ENCODE assay signal across 8 cellular contexts in the genomic region with DNA sequence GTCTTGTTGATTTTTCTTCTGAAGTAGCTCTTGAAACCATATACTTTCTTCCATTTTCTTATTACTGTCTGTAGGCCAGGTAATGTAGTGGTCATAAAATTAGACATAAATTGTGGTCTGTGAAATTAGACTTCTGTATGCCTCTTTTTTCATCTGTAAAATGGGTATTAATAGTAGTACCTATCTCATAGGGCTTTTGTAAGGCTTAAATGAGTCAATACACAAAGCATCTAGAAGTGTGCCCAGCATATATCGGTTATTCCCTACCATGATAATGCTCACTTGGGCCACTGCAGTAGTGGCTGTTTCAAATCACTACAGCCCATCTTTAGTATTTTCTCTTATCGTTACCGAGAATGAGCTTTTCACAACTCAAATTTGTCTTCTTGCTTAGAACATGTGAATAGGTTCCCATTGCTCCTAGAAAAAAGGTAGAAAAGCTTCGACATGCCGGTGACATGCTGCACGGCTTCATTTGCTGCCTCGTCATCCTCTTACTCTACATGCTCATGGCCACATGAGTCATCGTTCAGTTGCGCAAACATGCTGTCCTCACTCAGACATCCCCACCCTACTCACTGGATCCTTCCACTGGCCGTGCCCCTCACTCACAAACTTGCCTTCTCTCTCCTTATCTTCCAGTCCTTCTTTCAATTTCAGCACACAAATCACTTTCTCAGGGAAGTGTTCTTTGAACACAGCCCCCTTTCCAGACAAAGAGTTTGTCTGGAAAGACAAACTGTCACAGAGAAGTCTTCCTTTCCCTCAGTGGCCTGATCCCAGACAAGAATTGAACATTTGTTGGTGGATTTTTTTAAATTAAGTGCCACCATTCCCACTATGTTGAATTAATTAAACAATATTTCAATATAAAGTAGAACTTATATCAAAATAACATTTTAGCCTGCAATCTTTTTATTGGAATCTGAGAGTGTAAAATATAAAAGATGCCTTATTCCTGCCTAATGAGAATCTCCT. TPM values are rescaled to one million over a fixed set of nuclear protein-coding genes. Genes with fewer than 3 reads are reported as not detected.
A peak's percentile ranks its signal among the peaks of the same experiment; 100 is the strongest.
DNase-seq lines count a peak whose midpoint lies in the region; ATAC-seq and TF ChIP-seq lines count a peak whose summit lies in the region.

No MANE protein-coding gene starts in this region.

- CTCF ChIA-PET in PC-9 (lab: Charles Lee), result interaction anchor here (0.6 to 2.0 kb wide), 6 partner anchors 63 to 353 kb away, joined by 3 to 15 read pairs (median 3); no protein-coding TSS in a partner anchor

- no peaks in the 10 kb centered on the region for H3K36me3 ChIP-seq in PC-9 (ENCODE audit: low read depth)
- no peaks in the 10 kb centered on the region for H3K36me3 ChIP-seq in fibroblast of lung (ENCODE audit: control insufficient read depth, insufficient read depth, low read length)

- intact Hi-C loops in PC-9 (cut with micrococcal nuclease; ENCODE audit: unreplicated experiment), result loop anchor here (1.0 to 5.0 kb wide), 9 partner anchors 49 to 432 kb away; a partner anchor contains a TSS

- no peaks in the 10 kb centered on the region for H3K36me3 Mint-ChIP-seq in activated T-cell treated with anti-CD3 and anti-CD28 coated beads, Interleukin-2, amount 50 U/mL, for 24 hours (ENCODE audit: low read depth)

- no peaks in the 10 kb centered on the region for H3K9me3 Mint-ChIP-seq in activated T-cell treated with anti-CD3 and anti-CD28 coated beads, Interleukin-2, amount 50 U/mL, for 24 hours

- no TSS peak for BruUV-seq in PC-9 (replicated peaks; lab: Mats Ljungman, UMichigan)

- no peak overlapping the region for H3K4me2 ChIP-seq in PC-9
- H3K4me2 ChIP-seq in fibroblast of lung (ENCODE audit: extremely low read depth, insufficient read depth, low read length), result no peak overlapping the region

- DNase-seq in ELF-1 (ENCODE audit: low read depth, low spot score) (peak; percentile 56), PC-9 (peak; percentile 46 to 73), fibroblast of lung (ENCODE audit: low read depth in 2 of 2) (peak; percentile 90 to 95), retinal pigment epithelial cell (ENCODE audit: low read depth) (peak; percentile 56), GM19238 (ENCODE audit: insufficient read length, low spot score) (no peak)
- DNase-seq in activated T-cell treated with anti-CD3 and anti-CD28 coated beads, Interleukin-2, amount 50 U/mL, for 24 hours, result no peak

- H3K4me3 ChIP-seq in PC-9, result no peak overlapping the region
- no peak overlapping the region for H3K4me3 ChIP-seq in fibroblast of lung (replicated peaks in 1 of 4; ENCODE audit: control extremely low read depth in 1 of 4, insufficient read depth in 1 of 4, low read depth in 3 of 4, low read length in 4 of 4)
- H3K4me3 ChIP-seq in retinal pigment epithelial cell (ENCODE audit: low read length), result no peak overlapping the region

- H3K27me3 Mint-ChIP-seq in activated T-cell treated with anti-CD3 and anti-CD28 coated beads, Interleukin-2, amount 50 U/mL, for 24 hours, result no peaks in the 10 kb centered on the region

- TF ChIP-seq CTCF in PC-9 (conservative IDR thresholded peaks at IDR 0.05), result no peak
- no peak for TF ChIP-seq CTCF in fibroblast of lung (conservative IDR thresholded peaks at IDR 0.05 in 1 of 2, IDR thresholded peaks at IDR 0.05 in 1 of 2; ENCODE audit: low read depth in 1 of 2, low read length in 2 of 2)
- no peak for TF ChIP-seq CTCF in retinal pigment epithelial cell (conservative IDR thresholded peaks at IDR 0.05; ENCODE audit: low read depth, low read length)

- ATAC-seq in GM19351 (IDR thresholded peaks at IDR 0.05; ENCODE audit: unreplicated experiment), result no peak
- no peak for ATAC-seq in GM18858 (IDR thresholded peaks at IDR 0.05; ENCODE audit: unreplicated experiment)

- no peak overlapping the region for H3K27ac Mint-ChIP-seq in activated T-cell treated with anti-CD3 and anti-CD28 coated beads, Interleukin-2, amount 50 U/mL, for 24 hours

- H3K79me2 ChIP-seq in PC-9 (ENCODE audit: low read depth) (no peaks in the 10 kb centered on the region), fibroblast of lung (ENCODE audit: control insufficient read depth, insufficient read depth, low read length) (no peaks in the 10 kb centered on the region)

- POLR2A ChIA-PET in PC-9 (lab: Charles Lee; ENCODE audit: unreplicated experiment), result interaction anchor here (0.6 kb wide), 1 partner anchor 90 kb away, joined by 4 read pairs; no protein-coding TSS in a partner anchor

- no peaks in the 10 kb centered on the region for H3F3A ChIP-seq in PC-9 (ENCODE audit: insufficient read depth, low read depth)

- no peaks in the 10 kb centered on the region for H3K9me2 ChIP-seq in PC-9 (ENCODE audit: insufficient read depth)

- H2AFZ ChIP-seq in PC-9 (no peak overlapping the region), fibroblast of lung (ENCODE audit: low read length) (no peak overlapping the region)

- H3K4me1 ChIP-seq in PC-9 (replicated peaks; ENCODE audit: insufficient read depth) (0 out of 2 replicates have a peak, but pooled peaks cover 4% of the 10 kb centered on the region), fibroblast of lung (ENCODE audit: control insufficient read depth, extremely low read depth, insufficient read depth, low read length) (peaks cover 3% of the 10 kb centered on the region)

- no peak overlapping the region for H3K9ac ChIP-seq in fibroblast of lung (ENCODE audit: insufficient read depth, low read length)

- no peaks in the 10 kb centered on the region for H3K9me3 ChIP-seq in PC-9 (ENCODE audit: insufficient read depth, low read depth)
- no peaks in the 10 kb centered on the region for H3K9me3 ChIP-seq in fibroblast of lung (ENCODE audit: control insufficient read depth, insufficient read depth, low read depth, low read length)

- no peak overlapping the region for H3K4me3 Mint-ChIP-seq in activated T-cell treated with anti-CD3 and anti-CD28 coated beads, Interleukin-2, amount 50 U/mL, for 24 hours

- peaks cover 24% of the 10 kb centered on the region for H3K4me1 Mint-ChIP-seq in activated T-cell treated with anti-CD3 and anti-CD28 coated beads, Interleukin-2, amount 50 U/mL, for 24 hours (ENCODE audit: low read depth)

- H3K27ac ChIP-seq in PC-9 (no peak overlapping the region), fibroblast of lung (ENCODE audit: insufficient read depth, low read length) (no peak overlapping the region)

- H3K27me3 ChIP-seq in PC-9 (ENCODE audit: insufficient read depth, low read depth) (no peaks in the 10 kb centered on the region), fibroblast of lung (ENCODE audit: control insufficient read depth, insufficient read depth, low read length) (no peaks in the 10 kb centered on the region)

- no peaks in the 10 kb centered on the region for H4K20me1 ChIP-seq in PC-9 (ENCODE audit: insufficient read depth)
- H4K20me1 ChIP-seq in fibroblast of lung (ENCODE audit: control insufficient read depth, extremely low read depth, insufficient read depth, low read length), result no peaks in the 10 kb centered on the region

RNA-seq across cellular contexts. Expression of a gene that starts 32.2 kb away (rescaled TPM):
- total RNA-seq in PC-9 (2021), result not detected in 2 replicates
- not detected in 2 replicates for total RNA-seq in fibroblast of lung
- polyA plus RNA-seq in fibroblast of lung, result not detected in 2 replicates
- polyA plus RNA-seq in fibroblast of lung (2012), result not detected in 2 replicates
- not detected in 2 replicates for polyA minus RNA-seq in fibroblast of lung (ENCODE audit: low replicate concordance)

RNA-seq across cellular contexts. Expression of a gene that starts 50.0 kb away (rescaled TPM):
- total RNA-seq in PC-9 (2021) (16.7 and 22.2 TPM in 2 replicates), fibroblast of lung (6.7 and 7.4 TPM in 2 replicates)
- 4.6 and 6.9 TPM in 2 replicates for polyA plus RNA-seq in fibroblast of lung
- polyA plus RNA-seq in fibroblast of lung (2012), result 6.8 and 8.7 TPM in 2 replicates
- 0.26 TPM in 1 of 2 replicates, not detected in the other for polyA minus RNA-seq in fibroblast of lung (ENCODE audit: low replicate concordance)

Comparison
In these comparisons a context has a peak if more than half of its experiments do, and no peak if none do; other contexts are left out.
1. DNase-seq: peak in ELF-1 (single experiment), PC-9 (2 of 2), fibroblast of lung (2 of 2) and retinal pigment epithelial cell (single experiment); none in GM19238 (single experiment) and activated T-cell treated with anti-CD3 and anti-CD28 coated beads, Interleukin-2, amount 50 U/mL, for 24 hours (single experiment).